ENCODE assay signal across 30 cellular contexts in the genomic region with DNA sequence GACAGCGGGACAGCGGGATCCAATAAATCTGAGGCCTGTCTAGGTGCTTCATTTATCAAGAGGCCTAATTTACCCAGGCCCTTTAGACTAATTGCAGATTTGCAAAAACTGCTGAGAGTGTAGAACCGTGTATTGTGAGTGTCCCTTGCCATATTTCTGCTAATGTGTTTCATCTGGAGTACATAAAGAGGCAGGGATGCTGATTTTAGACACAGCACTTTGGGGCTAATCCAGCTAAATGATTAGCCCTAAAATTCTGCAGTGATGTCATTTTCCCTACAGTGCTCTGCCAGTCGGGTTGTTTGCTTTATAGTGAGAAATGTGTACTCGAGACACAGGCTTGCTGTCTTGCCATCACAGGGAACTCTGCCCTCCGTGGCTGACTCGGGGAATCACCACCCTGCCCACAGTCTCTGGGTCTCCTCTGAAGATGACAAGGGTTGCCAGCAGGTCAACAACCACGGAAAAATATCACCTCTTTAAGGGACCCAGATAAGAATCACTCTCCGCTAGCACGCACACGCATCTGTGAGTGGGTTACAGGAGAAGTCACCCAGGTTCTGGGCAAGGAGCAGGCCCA.
DNase-seq lines count a peak whose midpoint lies in the region; ATAC-seq and TF ChIP-seq lines count a peak whose summit lies in the region.
"Had no signal": no experiment of that assay in that cellular context is flagged by ENCODE, and none has a peak within 500 bp of the region (broad histone marks: within the 10 kb centered on the region; RNA-seq: fewer than 3 reads in every experiment).

No MANE protein-coding gene starts in this region.

- POLR2A ChIA-PET in SK-N-SH (lab: Yijun Ruan, JAX) = no interaction called here

- no peaks in the 10 kb centered on the region for H4K20me1 ChIP-seq in SK-N-SH (ENCODE audit: insufficient read depth)
- no peaks in the 10 kb centered on the region for H4K20me1 ChIP-seq in hepatocyte (ENCODE audit: insufficient read depth, poor library complexity, severe bottlenecking)

- H2AFZ ChIP-seq in SK-N-SH (ENCODE audit: low read depth) = no peak overlapping the region
- no peak overlapping the region for H2AFZ ChIP-seq in hepatocyte

- DNase-seq in NCI-H1092 treated with DMSO at 0.1 percent for 48 hours (lab: John Stamatoyannopoulos, UW) = peak; percentile 37
- DNase-seq in NCI-H1092 (lab: John Stamatoyannopoulos, UW) = no peak
- peak; percentile 44 for DNase-seq in SK-N-SH
- DNase-seq in hepatocyte (ENCODE audit: low spot score) = no peak
- no peak for DNase-seq in sigmoid colon
- no peak for DNase-seq in NCI-H128 (lab: John Stamatoyannopoulos, UW; ENCODE audit: unreplicated experiment)
- no peak for DNase-seq in OCI-M1 (lab: John Stamatoyannopoulos, UW)
- DNase-seq: activated CD8-positive, alpha-beta T cell treated with anti-CD3 and anti-CD28 coated beads, Interleukin-2, amount 10 ng/mL, durations not matched to agents 7 days and 5 days; activated effector memory CD4-positive, alpha-beta T cell treated with Interleukin-2 at 50 U/mL for 16 hours; activated naive CD8-positive, alpha-beta T cell treated with anti-CD3 and anti-CD28 coated beads for 36 hours; CD4-positive, alpha-beta T cell; central memory CD4-positive, alpha-beta T cell; dermis blood vessel endothelial cell; EL; HFFc6; kidney glomerular epithelial cell; mucosa of descending colon; NCI-H1930; NCI-H226; NCI-H82; stimulated activated CD4-positive, alpha-beta T cell treated with anti-CD3 and anti-CD28 coated beads, Interleukin-4, amount 100 ng/mL, for 24 hours; T-helper 2 cell had no signal

- H3K4me1 ChIP-seq in SK-N-SH (ENCODE audit: control insufficient read depth in 1 of 2, insufficient read depth in 2 of 2, low read depth in 1 of 2, low read length in 1 of 2) (peaks cover 0 to 20% of the 10 kb centered on the region in 2 experiments; a peak in 1 of 4 replicates), hepatocyte (ENCODE audit: insufficient read depth) (peaks cover 4% of the 10 kb centered on the region), sigmoid colon (peaks cover 0 to 46% (median 33%) of the 10 kb centered on the region in 4 donors)

- no peak for ATAC-seq in HG02759 (IDR thresholded peaks at IDR 0.05; ENCODE audit: unreplicated experiment)
- ATAC-seq: activated CD8-positive, alpha-beta T cell treated with anti-CD3 and anti-CD28 coated beads, Interleukin-2, amount 10 ng/mL, durations not matched to agents 7 days and 5 days; GM12878; HepG2; mucosa of descending colon; stimulated activated memory B cell treated with anti-CD40 and anti-IgM and Interleukin-4, amounts not matched to agents 10 μg/mL and 1 μg/mL and 100 μg/mL, for 72 hours had no signal

- WGBS in SK-N-SH (ENCODE audit: low lambda C conversion rate) = 68% methylated on average over 11 of the region's 11 CpGs
- 68% methylated on average over 11 of the region's 11 CpGs for WGBS in hepatocyte (ENCODE audit: low lambda C conversion rate, missing lambda C conversion rate)
- WGBS in sigmoid colon, 2 donors = 80 to 84% methylated on average over 11 of the region's 11 CpGs

- H3K27me3 ChIP-seq in SK-N-SH (ENCODE audit: insufficient read depth) (no peaks in the 10 kb centered on the region), hepatocyte (no peaks in the 10 kb centered on the region), sigmoid colon (no peaks in the 10 kb centered on the region)
- H3K27me3 ChIP-seq: right lobe of liver, vagina had no signal

- H3K4me2 ChIP-seq in SK-N-SH = no peak overlapping the region
- H3K4me2 ChIP-seq in hepatocyte = no peak overlapping the region

- TF ChIP-seq POLR2A in sigmoid colon (IDR thresholded peaks at IDR 0.05) = no peak

- H3K36me3 ChIP-seq in SK-N-SH (replicated peaks in 1 of 2; ENCODE audit: control insufficient read depth in 1 of 2, insufficient read depth in 2 of 2, low read length in 1 of 2) (no peaks in the 10 kb centered on the region), hepatocyte (replicated peaks; ENCODE audit: insufficient read depth, low read depth) (no peaks in the 10 kb centered on the region), sigmoid colon (no peaks in the 10 kb centered on the region)
- H3K36me3 ChIP-seq: right lobe of liver, vagina had no signal

- TF ChIP-seq CTCF in SK-N-SH (IDR thresholded peaks at IDR 0.05) (no peak), hepatocyte (IDR thresholded peaks at IDR 0.05; ENCODE audit: poor library complexity) (no peak), sigmoid colon (IDR thresholded peaks at IDR 0.05) (no peak)

- H3F3A ChIP-seq in SK-N-SH (replicated peaks; ENCODE audit: insufficient read depth) = no peaks in the 10 kb centered on the region

- H3K4me3 ChIP-seq in SK-N-SH (ENCODE audit: low read depth in 2 of 2, low read length in 1 of 2) = no peak overlapping the region
- H3K4me3 ChIP-seq in hepatocyte = no peak overlapping the region
- H3K4me3 ChIP-seq in sigmoid colon = no peak overlapping the region
- H3K4me3 ChIP-seq: GM12878, lung, mucosa of descending colon, right lobe of liver, vagina had no signal

- TF ChIP-seq EP300 in SK-N-SH (IDR thresholded peaks at IDR 0.05; ENCODE audit: borderline replicate concordance in 1 of 2, low read depth in 1 of 2, low read length in 1 of 2) (peak in 1 of 2 experiments; percentile 64; a peak in 1 of 4 replicates), sigmoid colon (IDR thresholded peaks at IDR 0.05) (no peak)

- CTCF ChIA-PET in SK-N-SH (lab: Yijun Ruan, JAX) = interaction anchor here (0.7 to 1.0 kb wide), 2 partner anchors 9 to 523 kb away, joined by 3 read pairs; no protein-coding TSS in a partner anchor

- TF ChIP-seq RAD21 in SK-N-SH (IDR thresholded peaks at IDR 0.05; ENCODE audit: low read length) = no peak; the same call in 1 of the 2 replicates

- H3K9me3 ChIP-seq in SK-N-SH (no peaks in the 10 kb centered on the region), hepatocyte (ENCODE audit: low read depth) (no peaks in the 10 kb centered on the region), sigmoid colon (no peaks in the 10 kb centered on the region)
- H3K9me3 ChIP-seq: mucosa of descending colon, right lobe of liver, vagina had no signal

- no peak overlapping the region for H3K9ac ChIP-seq in SK-N-SH

- H3K79me2 ChIP-seq in SK-N-SH (ENCODE audit: insufficient read depth) (no peaks in the 10 kb centered on the region), hepatocyte (no peaks in the 10 kb centered on the region)

- H3K9me2 ChIP-seq in SK-N-SH = no peaks in the 10 kb centered on the region
- H3K9me2 ChIP-seq in hepatocyte (replicated peaks; ENCODE audit: insufficient read depth) = no peaks in the 10 kb centered on the region

- H3K27ac ChIP-seq in SK-N-SH (ENCODE audit: low read depth in 2 of 2, low read length in 1 of 2) (peak overlapping the region in 1 of 2 experiments; percentile 47; a peak in 2 of 4 replicates), hepatocyte (peak overlapping the region; percentile 43), sigmoid colon (peak overlapping the region in 3 of 4 donors; percentile 23 to 58 (median 53))
- H3K27ac ChIP-seq: 22Rv1, right lobe of liver, vagina had no signal

- intact Hi-C loops in sigmoid colon (cut with DNase I) = no loop called here

TF ChIP-seq in SK-N-SH, 30 proteins besides CTCF, POLR2A, EP300 and RAD21:
- no peak for TF ChIP-seq MXI1 (IDR thresholded peaks at IDR 0.05; ENCODE audit: low read depth, low read length)
- TF ChIP-seq, protein P1, sequence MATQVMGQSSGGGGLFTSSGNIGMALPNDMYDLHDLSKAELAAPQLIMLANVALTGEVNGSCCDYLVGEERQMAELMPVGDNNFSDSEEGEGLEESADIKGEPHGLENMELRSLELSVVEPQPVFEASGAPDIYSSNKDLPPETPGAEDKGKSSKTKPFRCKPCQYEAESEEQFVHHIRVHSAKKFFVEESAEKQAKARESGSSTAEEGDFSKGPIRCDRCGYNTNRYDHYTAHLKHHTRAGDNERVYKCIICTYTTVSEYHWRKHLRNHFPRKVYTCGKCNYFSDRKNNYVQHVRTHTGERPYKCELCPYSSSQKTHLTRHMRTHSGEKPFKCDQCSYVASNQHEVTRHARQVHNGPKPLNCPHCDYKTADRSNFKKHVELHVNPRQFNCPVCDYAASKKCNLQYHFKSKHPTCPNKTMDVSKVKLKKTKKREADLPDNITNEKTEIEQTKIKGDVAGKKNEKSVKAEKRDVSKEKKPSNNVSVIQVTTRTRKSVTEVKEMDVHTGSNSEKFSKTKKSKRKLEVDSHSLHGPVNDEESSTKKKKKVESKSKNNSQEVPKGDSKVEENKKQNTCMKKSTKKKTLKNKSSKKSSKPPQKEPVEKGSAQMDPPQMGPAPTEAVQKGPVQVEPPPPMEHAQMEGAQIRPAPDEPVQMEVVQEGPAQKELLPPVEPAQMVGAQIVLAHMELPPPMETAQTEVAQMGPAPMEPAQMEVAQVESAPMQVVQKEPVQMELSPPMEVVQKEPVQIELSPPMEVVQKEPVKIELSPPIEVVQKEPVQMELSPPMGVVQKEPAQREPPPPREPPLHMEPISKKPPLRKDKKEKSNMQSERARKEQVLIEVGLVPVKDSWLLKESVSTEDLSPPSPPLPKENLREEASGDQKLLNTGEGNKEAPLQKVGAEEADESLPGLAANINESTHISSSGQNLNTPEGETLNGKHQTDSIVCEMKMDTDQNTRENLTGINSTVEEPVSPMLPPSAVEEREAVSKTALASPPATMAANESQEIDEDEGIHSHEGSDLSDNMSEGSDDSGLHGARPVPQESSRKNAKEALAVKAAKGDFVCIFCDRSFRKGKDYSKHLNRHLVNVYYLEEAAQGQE (IDR thresholded peaks at IDR 0.05; ENCODE audit: low read depth, low read length) = no peak
- no peak for TF ChIP-seq NRF1 (IDR thresholded peaks at IDR 0.05; ENCODE audit: low read depth, low read length)
- no peak for TF ChIP-seq RCOR1 (IDR thresholded peaks at IDR 0.05; ENCODE audit: low read length)
- TF ChIP-seq CHD2 (IDR thresholded peaks at IDR 0.05; ENCODE audit: low read length, partially characterized antibody) = no peak
- TF ChIP-seq MEF2A (IDR thresholded peaks at IDR 0.05; ENCODE audit: borderline replicate concordance, low read depth) = no peak
- TF ChIP-seq SMC3 (IDR thresholded peaks at IDR 0.05; ENCODE audit: low read depth, low read length) = no peak
- no peak for TF ChIP-seq TCF12 (IDR thresholded peaks at IDR 0.05)
- no peak for TF ChIP-seq RFX5 (IDR thresholded peaks at IDR 0.05; ENCODE audit: low read length)
- TF ChIP-seq, protein P2, sequence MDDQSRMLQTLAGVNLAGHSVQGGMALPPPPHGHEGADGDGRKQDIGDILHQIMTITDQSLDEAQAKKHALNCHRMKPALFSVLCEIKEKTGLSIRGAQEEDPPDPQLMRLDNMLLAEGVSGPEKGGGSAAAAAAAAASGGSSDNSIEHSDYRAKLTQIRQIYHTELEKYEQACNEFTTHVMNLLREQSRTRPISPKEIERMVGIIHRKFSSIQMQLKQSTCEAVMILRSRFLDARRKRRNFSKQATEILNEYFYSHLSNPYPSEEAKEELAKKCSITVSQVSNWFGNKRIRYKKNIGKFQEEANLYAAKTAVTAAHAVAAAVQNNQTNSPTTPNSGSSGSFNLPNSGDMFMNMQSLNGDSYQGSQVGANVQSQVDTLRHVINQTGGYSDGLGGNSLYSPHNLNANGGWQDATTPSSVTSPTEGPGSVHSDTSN (IDR thresholded peaks at IDR 0.05) = no peak

Comparison
In these comparisons a context has a peak if more than half of its experiments do, and no peak if none do; other contexts are left out.
1. DNase-seq: peak in NCI-H1092 treated with DMSO at 0.1 percent for 48 hours (single experiment) and SK-N-SH (single experiment); none in NCI-H1092 (single experiment), hepatocyte (single experiment), sigmoid colon (single experiment), NCI-H128 (single experiment) and OCI-M1 (single experiment).